1 cellular context compared by ENCODE assay signal in genomic region chr7:134130124-134130523, GRCh38.
TF ChIP-seq lines count a peak whose summit lies in the region.

No MANE protein-coding gene starts in this region.

TF ChIP-seq in GM23338, 12 proteins besides CTCF, POLR2A, EP300 and RAD21 (continued from another document):
- TF ChIP-seq ZNF462 (CRISPR knock-in tag; IDR thresholded peaks at IDR 0.05), result peak; percentile 62; the same call in 1 of the 2 replicates
